9 cellular contexts compared by ENCODE assay signal in the genomic region with DNA sequence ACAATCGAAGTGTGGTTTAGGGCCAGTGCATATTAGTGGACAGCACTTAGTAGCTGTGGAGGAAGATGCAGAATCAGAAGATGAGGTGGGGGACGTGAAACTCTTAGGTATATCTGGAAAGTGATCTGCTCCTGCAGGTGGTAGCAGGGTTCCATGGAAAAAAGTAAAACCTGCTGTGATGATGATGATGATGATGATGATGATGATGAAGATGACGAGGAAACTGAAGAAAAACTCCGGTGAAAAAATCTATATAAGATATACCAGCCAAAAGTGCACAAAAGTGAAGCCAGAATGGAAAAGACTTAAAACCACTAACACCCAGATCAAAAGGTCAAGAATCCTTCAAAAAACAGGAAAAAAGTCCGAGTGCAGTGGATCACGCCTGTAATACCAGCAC. TPM values are rescaled to one million over a fixed set of nuclear protein-coding genes. Genes with fewer than 3 reads are reported as not detected.
"Had no signal": no experiment of that assay in that cellular context is flagged by ENCODE, and none has a peak within 500 bp of the region (broad histone marks: within the 10 kb centered on the region; RNA-seq: fewer than 3 reads in every experiment).

No MANE protein-coding gene starts in this region.

- H3K27ac ChIP-seq: HL-60, KMS-11 had no signal

- DNase-seq: IMR-90, KBM-7, KG1 had no signal

- FAIRE-seq: HTR-8/SVneo, K562 had no signal

- H3K4me3 ChIP-seq: K562 had no signal

- H3K27ac Mint-ChIP-seq: IgD-negative memory B cell had no signal

- H3K4me1 Mint-ChIP-seq: IgD-negative memory B cell had no signal

- H3K4me3 Mint-ChIP-seq: IgD-negative memory B cell had no signal

- H3K9ac ChIP-seq: KMS-11 had no signal

- H3K4me2 ChIP-seq: KMS-11 had no signal

- H3K36me3 Mint-ChIP-seq: IgD-negative memory B cell had no signal

- ATAC-seq: K562 had no signal

RNA-seq across cellular contexts. Expression of a gene that starts 40.0 kb away (rescaled TPM):
- total RNA-seq: HT-29, IMR-90 had no signal
